ENCODE assay signal across 24 cellular contexts in genomic region chr1:30242178-30242577, GRCh38.
"Had no signal": no experiment of that assay in that cellular context is flagged by ENCODE, and none has a peak within 500 bp of the region (broad histone marks: within the 10 kb centered on the region; RNA-seq: fewer than 3 reads in every experiment).

No MANE protein-coding gene starts in this region.

- H3K36me3 ChIP-seq: esophagus squamous epithelium, heart right ventricle, lower lobe of right lung, prostate gland, spleen, thoracic aorta, tibial nerve, upper lobe of left lung, uterus had no signal

- H3K27ac ChIP-seq: coronary artery, esophagus squamous epithelium, heart right ventricle, lower lobe of right lung, prostate gland, skin epidermis, spleen, thoracic aorta, tibial nerve, upper lobe of left lung, uterus had no signal

- H3K27ac Mint-ChIP-seq: natural killer cell; stimulated activated naive B cell treated with anti-CD40 and anti-IgM and Interleukin-4, amounts not matched to agents 10 μg/mL and 1 μg/mL and 100 μg/mL, for 72 hours; stimulated activated naive CD8-positive, alpha-beta T cell treated with anti-CD3 and anti-CD28 coated beads, Interleukin-15, Interleukin-2, amounts not matched to agents 100 ng/mL and 50 ng/mL, for 24 hours had no signal

- H3K4me1 ChIP-seq: esophagus squamous epithelium, heart right ventricle, lower lobe of right lung, prostate gland, spleen, tibial nerve, upper lobe of left lung, uterus had no signal

- H3K4me3 Mint-ChIP-seq: natural killer cell; neural crest cell; stimulated activated naive B cell treated with anti-CD40 and anti-IgM and Interleukin-4, amounts not matched to agents 10 μg/mL and 1 μg/mL and 100 μg/mL, for 72 hours; stimulated activated naive CD8-positive, alpha-beta T cell treated with anti-CD3 and anti-CD28 coated beads, Interleukin-15, Interleukin-2, amounts not matched to agents 100 ng/mL and 50 ng/mL, for 24 hours had no signal

- H3K27me3 ChIP-seq: upper lobe of left lung, uterus had no signal

- H3K4me1 Mint-ChIP-seq: natural killer cell; neural crest cell; stimulated activated naive B cell treated with anti-CD40 and anti-IgM and Interleukin-4, amounts not matched to agents 10 μg/mL and 1 μg/mL and 100 μg/mL, for 72 hours had no signal

- H3K9me3 ChIP-seq: esophagus squamous epithelium, heart right ventricle, lower lobe of right lung, prostate gland, thoracic aorta, upper lobe of left lung, uterus had no signal

- H3K36me3 Mint-ChIP-seq: natural killer cell; stimulated activated naive B cell treated with anti-CD40 and anti-IgM and Interleukin-4, amounts not matched to agents 10 μg/mL and 1 μg/mL and 100 μg/mL, for 72 hours had no signal

- H3K9me3 Mint-ChIP-seq: natural killer cell had no signal

- H3K4me3 ChIP-seq: coronary artery, esophagus squamous epithelium, heart right ventricle, lower lobe of right lung, prostate gland, skin epidermis, spleen, thoracic aorta, tibial nerve, upper lobe of left lung, uterus had no signal

- DNase-seq: dermis blood vessel endothelial cell; effector memory CD4-positive, alpha-beta T cell; erythroblast; esophagus squamous epithelium; foreskin melanocyte; glutamatergic neuron; heart right ventricle; hippocampal formation; left colon; left ventricle myocardium superior; lower lobe of right lung; natural killer cell; right cardiac atrium; spleen; stimulated activated naive B cell treated with anti-CD40 and anti-IgM and Interleukin-4, amounts not matched to agents 10 μg/mL and 1 μg/mL and 100 μg/mL, for 72 hours; upper lobe of left lung; uterus had no signal
